In the genomic region with DNA sequence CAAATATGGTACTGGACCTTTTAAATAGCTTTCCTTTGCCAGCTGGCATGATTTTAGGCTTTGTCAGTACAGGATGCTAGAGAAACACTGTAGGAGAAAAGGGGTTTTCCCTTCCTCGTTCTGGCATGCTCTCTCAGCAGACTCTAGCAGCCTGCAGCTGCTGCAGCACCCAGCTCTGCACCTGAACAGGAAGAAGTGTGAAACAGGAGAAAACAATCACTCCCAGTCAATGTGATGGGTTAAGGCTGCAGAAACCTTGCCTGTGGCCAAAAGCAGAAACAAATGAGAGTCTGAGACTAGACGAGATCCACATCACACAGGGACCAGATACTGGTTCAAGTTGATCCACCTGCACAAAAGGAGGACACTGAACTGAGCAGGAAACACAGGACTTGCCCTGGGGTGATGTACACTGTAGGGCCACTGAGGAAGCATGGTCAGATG, we compare ENCODE assay signal across 8 cellular contexts. TPM values are rescaled to one million over a fixed set of nuclear protein-coding genes. Genes with fewer than 3 reads are reported as not detected.
DNase-seq lines count a peak whose midpoint lies in the region; ATAC-seq and TF ChIP-seq lines count a peak whose summit lies in the region.

No MANE protein-coding gene starts in this region.

- no peak for TF ChIP-seq CTCF in sigmoid colon (IDR thresholded peaks at IDR 0.05)

- 0 to 3% methylated on average over 2 of the region's 2 CpGs for WGBS in sigmoid colon, 2 donors

- no peak for TF ChIP-seq POLR2A in sigmoid colon (IDR thresholded peaks at IDR 0.05)

- H3K9me3 ChIP-seq in sigmoid colon = no peaks in the 10 kb centered on the region

- ATAC-seq in GM19438 (IDR thresholded peaks at IDR 0.05; ENCODE audit: low read depth, unreplicated experiment) = peak; percentile 98
- peak; percentile 75 for ATAC-seq in HG03520 (IDR thresholded peaks at IDR 0.05; ENCODE audit: unreplicated experiment)
- ATAC-seq in stimulated activated naive CD8-positive, alpha-beta T cell treated with anti-CD3 and anti-CD28 coated beads, Interleukin-15, Interleukin-2, amounts not matched to agents 100 U/mL and 50 U/mL, for 24 hours = peak; percentile 84

- DNase-seq in DMS153 (lab: John Stamatoyannopoulos, UW) = peak; percentile 93
- peak; percentile 52 for DNase-seq in activated CD4-positive, alpha-beta T cell treated with anti-CD3 and anti-CD28 coated beads for 48 hours
- DNase-seq in fibroblast of peridontal ligament (ENCODE audit: extremely low read depth) = peak; percentile 16
- peak; percentile 22 for DNase-seq in stimulated activated naive CD8-positive, alpha-beta T cell treated with anti-CD3 and anti-CD28 coated beads, Interleukin-15, Interleukin-2, amounts not matched to agents 100 U/mL and 50 U/mL, for 24 hours
- DNase-seq in sigmoid colon = no peak
- DNase-seq in retina = no peak

- H3K27me3 ChIP-seq in sigmoid colon = no peaks in the 10 kb centered on the region

- no peak overlapping the region for H3K27ac ChIP-seq in sigmoid colon

- no peaks in the 10 kb centered on the region for H3K36me3 ChIP-seq in sigmoid colon

- H3K4me3 ChIP-seq in sigmoid colon = no peak overlapping the region

- intact Hi-C loops in sigmoid colon (cut with DNase I) = no loop called here

- no peak for TF ChIP-seq EP300 in sigmoid colon (IDR thresholded peaks at IDR 0.05)

- H3K4me1 ChIP-seq in sigmoid colon = no peaks in the 10 kb centered on the region

RNA-seq across cellular contexts. Expression of a gene that starts 21.2 kb away (rescaled TPM):
- 1 to 10 TPM; 1.4 to 5.5 (median 2.2) TPM for total RNA-seq in sigmoid colon
- polyA plus RNA-seq in sigmoid colon = 1 to 10 TPM in 2 of 3 donors, under 1 TPM in 1; 0.69 to 1.9 (median 1.8) TPM

RNA-seq across cellular contexts. Expression of a gene that starts 42.7 kb away (rescaled TPM):
- total RNA-seq in sigmoid colon = 10 to 100 TPM; 16.3 to 23.8 (median 20.1) TPM
- polyA plus RNA-seq in sigmoid colon = 10 to 100 TPM; 13.8 to 29.5 (median 15.5) TPM

RNA-seq across cellular contexts. Expression of a gene that starts 42.9 kb away (rescaled TPM):
- 100 to 1,000 TPM; 157 to 217 (median 196) TPM for total RNA-seq in sigmoid colon
- 100 to 1,000 TPM; 515 to 849 (median 620) TPM for polyA plus RNA-seq in sigmoid colon

Comparison
In these comparisons a context has a peak if more than half of its experiments do, and no peak if none do; other contexts are left out.
1. DNase-seq: peak in DMS153 (single experiment), activated CD4-positive, alpha-beta T cell treated with anti-CD3 and anti-CD28 coated beads for 48 hours (single experiment), fibroblast of peridontal ligament (single experiment) and stimulated activated naive CD8-positive, alpha-beta T cell treated with anti-CD3 and anti-CD28 coated beads, Interleukin-15, Interleukin-2, amounts not matched to agents 100 U/mL and 50 U/mL, for 24 hours (single experiment); none in sigmoid colon (single experiment) and retina (single experiment).
2. Peak in every context shown above with its lines, with median percentiles within 50 percentile points of each other: ATAC-seq.